In the genomic region with DNA sequence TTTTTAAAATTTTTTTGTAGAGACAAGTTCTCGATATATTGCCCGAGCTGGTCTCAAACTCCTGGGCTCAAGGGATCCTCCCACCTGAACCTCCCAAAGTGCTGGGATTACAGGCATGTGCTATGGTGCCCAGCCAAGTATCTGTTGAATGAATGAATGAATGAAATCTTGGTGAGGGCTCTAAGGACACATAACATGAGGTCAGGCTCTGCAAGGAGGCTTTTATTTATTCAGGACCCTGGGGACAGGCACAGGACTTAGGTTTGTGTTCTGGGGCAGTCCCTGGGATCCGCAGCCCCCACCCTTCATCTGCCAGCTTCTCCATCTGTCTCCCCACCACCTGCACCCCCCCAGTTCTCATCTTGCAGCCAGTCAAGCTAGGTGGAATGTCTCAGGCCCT, we compare ENCODE assay signal across 3 cellular contexts.
TF ChIP-seq lines count a peak whose summit lies in the region.

No MANE protein-coding gene starts in this region.

TF ChIP-seq in SK-N-SH treated with all-trans-retinoic acid at 6 μM for 48 hours, 23 proteins besides CTCF, POLR2A, EP300 and RAD21:
- TF ChIP-seq ZFP30 (CRISPR knock-in tag; IDR thresholded peaks at IDR 0.05) = no peak
- TF ChIP-seq OSR1 (CRISPR knock-in tag; IDR thresholded peaks at IDR 0.05) = no peak
- TF ChIP-seq, protein P1, sequence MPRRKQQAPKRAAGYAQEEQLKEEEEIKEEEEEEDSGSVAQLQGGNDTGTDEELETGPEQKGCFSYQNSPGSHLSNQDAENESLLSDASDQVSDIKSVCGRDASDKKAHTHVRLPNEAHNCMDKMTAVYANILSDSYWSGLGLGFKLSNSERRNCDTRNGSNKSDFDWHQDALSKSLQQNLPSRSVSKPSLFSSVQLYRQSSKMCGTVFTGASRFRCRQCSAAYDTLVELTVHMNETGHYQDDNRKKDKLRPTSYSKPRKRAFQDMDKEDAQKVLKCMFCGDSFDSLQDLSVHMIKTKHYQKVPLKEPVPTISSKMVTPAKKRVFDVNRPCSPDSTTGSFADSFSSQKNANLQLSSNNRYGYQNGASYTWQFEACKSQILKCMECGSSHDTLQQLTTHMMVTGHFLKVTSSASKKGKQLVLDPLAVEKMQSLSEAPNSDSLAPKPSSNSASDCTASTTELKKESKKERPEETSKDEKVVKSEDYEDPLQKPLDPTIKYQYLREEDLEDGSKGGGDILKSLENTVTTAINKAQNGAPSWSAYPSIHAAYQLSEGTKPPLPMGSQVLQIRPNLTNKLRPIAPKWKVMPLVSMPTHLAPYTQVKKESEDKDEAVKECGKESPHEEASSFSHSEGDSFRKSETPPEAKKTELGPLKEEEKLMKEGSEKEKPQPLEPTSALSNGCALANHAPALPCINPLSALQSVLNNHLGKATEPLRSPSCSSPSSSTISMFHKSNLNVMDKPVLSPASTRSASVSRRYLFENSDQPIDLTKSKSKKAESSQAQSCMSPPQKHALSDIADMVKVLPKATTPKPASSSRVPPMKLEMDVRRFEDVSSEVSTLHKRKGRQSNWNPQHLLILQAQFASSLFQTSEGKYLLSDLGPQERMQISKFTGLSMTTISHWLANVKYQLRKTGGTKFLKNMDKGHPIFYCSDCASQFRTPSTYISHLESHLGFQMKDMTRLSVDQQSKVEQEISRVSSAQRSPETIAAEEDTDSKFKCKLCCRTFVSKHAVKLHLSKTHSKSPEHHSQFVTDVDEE (CRISPR knock-in tag; IDR thresholded peaks at IDR 0.05) = no peak
- peak; percentile 84 for TF ChIP-seq ZNF70 (CRISPR knock-in tag; IDR thresholded peaks at IDR 0.05)
- TF ChIP-seq ZC3H10 (CRISPR knock-in tag; IDR thresholded peaks at IDR 0.05) = no peak
- no peak for TF ChIP-seq ARNTL (CRISPR knock-in tag; IDR thresholded peaks at IDR 0.05; ENCODE audit: borderline replicate concordance, low read depth)
- TF ChIP-seq ZNF8 (CRISPR knock-in tag; IDR thresholded peaks at IDR 0.05) = no peak

TF ChIP-seq in SK-N-SH, 30 proteins besides CTCF, POLR2A, EP300 and RAD21:
- no peak for TF ChIP-seq SMC3 (IDR thresholded peaks at IDR 0.05; ENCODE audit: low read depth, low read length)
- TF ChIP-seq, protein P2, sequence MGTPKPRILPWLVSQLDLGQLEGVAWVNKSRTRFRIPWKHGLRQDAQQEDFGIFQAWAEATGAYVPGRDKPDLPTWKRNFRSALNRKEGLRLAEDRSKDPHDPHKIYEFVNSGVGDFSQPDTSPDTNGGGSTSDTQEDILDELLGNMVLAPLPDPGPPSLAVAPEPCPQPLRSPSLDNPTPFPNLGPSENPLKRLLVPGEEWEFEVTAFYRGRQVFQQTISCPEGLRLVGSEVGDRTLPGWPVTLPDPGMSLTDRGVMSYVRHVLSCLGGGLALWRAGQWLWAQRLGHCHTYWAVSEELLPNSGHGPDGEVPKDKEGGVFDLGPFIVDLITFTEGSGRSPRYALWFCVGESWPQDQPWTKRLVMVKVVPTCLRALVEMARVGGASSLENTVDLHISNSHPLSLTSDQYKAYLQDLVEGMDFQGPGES (IDR thresholded peaks at IDR 0.05; ENCODE audit: low read depth, low read length) = no peak
- TF ChIP-seq FOXM1 (IDR thresholded peaks at IDR 0.05; ENCODE audit: low read depth) = no peak
- no peak for TF ChIP-seq JUND (IDR thresholded peaks at IDR 0.05)
- no peak for TF ChIP-seq NFIC (IDR thresholded peaks at IDR 0.05; ENCODE audit: borderline replicate concordance)
- no peak for TF ChIP-seq CHD2 (IDR thresholded peaks at IDR 0.05; ENCODE audit: low read length, partially characterized antibody)
- TF ChIP-seq EZH2phosphoT487 (IDR thresholded peaks at IDR 0.05; ENCODE audit: borderline replicate concordance, low read depth) = no peak
TF ChIP-seq in SK-N-SH: peak in this region for 0.

TF ChIP-seq in IMR-90, 13 proteins besides CTCF, POLR2A, EP300 and RAD21:
- TF ChIP-seq BHLHE40 (IDR thresholded peaks at IDR 0.05; ENCODE audit: low read depth, low read length) (no peak), MAFK (IDR thresholded peaks at IDR 0.05; ENCODE audit: low read depth, low read length) (no peak), RCOR1 (IDR thresholded peaks at IDR 0.05; ENCODE audit: insufficient replicate concordance, low read length) (no peak), CEBPB (IDR thresholded peaks at IDR 0.05; ENCODE audit: low read depth, low read length) (no peak), NFE2L2 (IDR thresholded peaks at IDR 0.05; ENCODE audit: low read depth, low read length) (no peak)
- TF ChIP-seq, protein P3, sequence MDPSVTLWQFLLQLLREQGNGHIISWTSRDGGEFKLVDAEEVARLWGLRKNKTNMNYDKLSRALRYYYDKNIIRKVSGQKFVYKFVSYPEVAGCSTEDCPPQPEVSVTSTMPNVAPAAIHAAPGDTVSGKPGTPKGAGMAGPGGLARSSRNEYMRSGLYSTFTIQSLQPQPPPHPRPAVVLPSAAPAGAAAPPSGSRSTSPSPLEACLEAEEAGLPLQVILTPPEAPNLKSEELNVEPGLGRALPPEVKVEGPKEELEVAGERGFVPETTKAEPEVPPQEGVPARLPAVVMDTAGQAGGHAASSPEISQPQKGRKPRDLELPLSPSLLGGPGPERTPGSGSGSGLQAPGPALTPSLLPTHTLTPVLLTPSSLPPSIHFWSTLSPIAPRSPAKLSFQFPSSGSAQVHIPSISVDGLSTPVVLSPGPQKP (IDR thresholded peaks at IDR 0.05; ENCODE audit: borderline replicate concordance, low read depth, low read length) = no peak
